In the genomic region with DNA sequence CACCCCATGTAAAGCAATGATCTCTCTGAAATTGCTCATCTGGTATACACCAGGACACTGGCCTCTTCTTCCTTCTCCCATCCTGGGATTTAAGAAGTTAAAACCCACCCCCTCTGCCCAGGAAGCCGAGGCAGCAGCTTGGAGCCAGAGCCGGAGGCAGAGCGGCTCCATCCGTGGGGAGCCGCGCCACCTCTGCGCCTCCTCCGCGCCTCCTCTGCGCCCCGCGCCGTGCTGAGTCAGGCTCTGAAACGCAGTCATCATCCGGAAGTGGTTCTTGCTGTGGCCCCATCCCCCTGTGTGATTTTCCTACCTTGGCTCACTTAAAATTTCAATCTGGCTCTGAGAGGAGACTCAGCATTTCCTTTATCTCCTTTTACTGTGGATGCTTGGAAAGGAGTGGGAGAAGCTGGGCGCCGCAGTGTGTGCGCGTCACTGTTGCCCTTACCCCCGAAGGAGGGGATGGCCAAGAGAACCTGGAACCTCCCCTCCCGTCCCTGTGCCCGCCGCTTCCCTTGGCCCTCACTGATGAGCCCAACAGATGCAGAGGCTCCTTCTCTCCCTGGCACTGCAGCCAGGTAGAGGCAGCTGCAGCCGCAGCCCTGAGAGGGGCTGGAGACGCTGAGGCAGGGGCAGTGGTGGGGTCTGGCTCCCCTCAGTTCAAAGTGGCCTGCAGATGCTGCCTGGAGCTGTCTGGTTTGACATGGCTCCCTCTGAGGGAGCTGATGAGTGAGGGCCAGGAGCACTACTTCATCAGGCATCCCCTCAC, we compare ENCODE assay signal across 12 cellular contexts. TPM values are rescaled to one million over a fixed set of nuclear protein-coding genes. Genes with fewer than 3 reads are reported as not detected.
DNase-seq lines count a peak whose midpoint lies in the region; ATAC-seq and TF ChIP-seq lines count a peak whose summit lies in the region.
"Had no signal": no experiment of that assay in that cellular context is flagged by ENCODE, and none has a peak within 500 bp of the region (broad histone marks: within the 10 kb centered on the region; RNA-seq: fewer than 3 reads in every experiment).

No MANE protein-coding gene starts in this region.

- ATAC-seq in Right ventricle myocardium inferior = no peak
- peak; percentile 57 for ATAC-seq in activated naive CD8-positive, alpha-beta T cell treated with anti-CD3 and anti-CD28 coated beads, Interleukin-2, amount 10 ng/mL, durations not matched to agents 7 days and 5 days (ENCODE audit: low read depth)
- ATAC-seq in aorta (ENCODE audit: low FRiP score) = no peak
- ATAC-seq in HG03159 (IDR thresholded peaks at IDR 0.05; ENCODE audit: unreplicated experiment) = no peak
- ATAC-seq in HG02678 (IDR thresholded peaks at IDR 0.05; ENCODE audit: unreplicated experiment) = no peak
- ATAC-seq: PC-3 had no signal

- POLR2A ChIA-PET in activated naive CD8-positive, alpha-beta T cell treated with anti-CD3 and anti-CD28 coated beads, Interleukin-2, amount 10 ng/mL, durations not matched to agents 7 days and 5 days (lab: Charles Lee) = interaction anchor here (1.2 kb wide), 1 partner anchor 18 kb away, joined by 3 read pairs; no protein-coding TSS in a partner anchor
- POLR2A ChIA-PET in Caco-2 (lab: Charles Lee) = no interaction called here

- WGBS in aorta, 2 donors = 56 to 59% methylated on average over 25 of the region's 25 CpGs

- no peak overlapping the region for H3K27ac Mint-ChIP-seq in activated naive CD8-positive, alpha-beta T cell treated with anti-CD3 and anti-CD28 coated beads, Interleukin-2, amount 10 ng/mL, durations not matched to agents 7 days and 5 days
- H3K27ac Mint-ChIP-seq in Caco-2 (ENCODE audit: unreplicated experiment) = no peak overlapping the region

- no peaks in the 10 kb centered on the region for H3K36me3 ChIP-seq in aorta (ENCODE audit: control insufficient read depth in 1 of 2, insufficient read depth in 2 of 2, low read length in 1 of 2)
- no peaks in the 10 kb centered on the region for H3K36me3 ChIP-seq in Caco-2 (ENCODE audit: control insufficient read depth, insufficient read depth, low read length)

- H3K4me3 Mint-ChIP-seq in activated naive CD8-positive, alpha-beta T cell treated with anti-CD3 and anti-CD28 coated beads, Interleukin-2, amount 10 ng/mL, durations not matched to agents 7 days and 5 days = peak overlapping the region; percentile 54
- no peak overlapping the region for H3K4me3 Mint-ChIP-seq in Caco-2 (ENCODE audit: unreplicated experiment)

- H3K9me3 ChIP-seq in aorta (ENCODE audit: control insufficient read depth, low read length) = no peaks in the 10 kb centered on the region
- H3K9me3 ChIP-seq in Caco-2 = no peaks in the 10 kb centered on the region

- H3K4me1 ChIP-seq in aorta (ENCODE audit: control insufficient read depth in 1 of 2, insufficient read depth in 2 of 2, low read length in 2 of 2) = no peaks in the 10 kb centered on the region
- peaks cover 16% of the 10 kb centered on the region for H3K4me1 ChIP-seq in Caco-2

- no peak overlapping the region for H3K27ac ChIP-seq in aorta (ENCODE audit: low read depth in 1 of 2, low read length in 2 of 2)

- no peaks in the 10 kb centered on the region for H3K27me3 Mint-ChIP-seq in activated naive CD8-positive, alpha-beta T cell treated with anti-CD3 and anti-CD28 coated beads, Interleukin-2, amount 10 ng/mL, durations not matched to agents 7 days and 5 days
- no peaks in the 10 kb centered on the region for H3K27me3 Mint-ChIP-seq in Caco-2 (ENCODE audit: insufficient read depth, unreplicated experiment)
- H3K27me3 Mint-ChIP-seq: naive B cell had no signal

- DNase-seq in Right ventricle myocardium inferior (ENCODE audit: missing footprints) = peak; percentile 17
- no peak for DNase-seq in cardiac septum (ENCODE audit: low spot score)
- DNase-seq in activated naive CD8-positive, alpha-beta T cell treated with anti-CD3 and anti-CD28 coated beads, Interleukin-2, amount 10 ng/mL, durations not matched to agents 7 days and 5 days = no peak
- DNase-seq in iris pigment epithelial cell (ENCODE audit: low read depth) = peak; percentile 32
- DNase-seq in aorta = peak; percentile 41 to 62
- DNase-seq in Caco-2 = no peak
- DNase-seq: erythroblast, naive B cell, PC-3 had no signal

- H3K4me3 ChIP-seq in aorta (ENCODE audit: low read length in 2 of 2) (no peak overlapping the region), Caco-2 (ENCODE audit: low read depth, low read length) (no peak overlapping the region)
- H3K4me3 ChIP-seq: smooth muscle cell had no signal

- intact Hi-C loops in Right ventricle myocardium inferior (cut with DNase I) = no loop called here
- intact Hi-C loops in cardiac septum (cut with DNase I) = no loop called here
- intact Hi-C loops in aorta (cut with DNase I) = no loop called here
- intact Hi-C loops in Caco-2 (cut with micrococcal nuclease; ENCODE audit: unreplicated experiment) = no loop called here

- H3K4me1 Mint-ChIP-seq in activated naive CD8-positive, alpha-beta T cell treated with anti-CD3 and anti-CD28 coated beads, Interleukin-2, amount 10 ng/mL, durations not matched to agents 7 days and 5 days = peaks cover 16% of the 10 kb centered on the region
- H3K4me1 Mint-ChIP-seq in Caco-2 (ENCODE audit: low read depth, unreplicated experiment) = peaks cover 7% of the 10 kb centered on the region

- CTCF ChIA-PET in Caco-2 (lab: Charles Lee) = no interaction called here

- no TSS peak for BruUV-seq in Caco-2 (replicated peaks; lab: Mats Ljungman, UMichigan)

- H3K27me3 ChIP-seq in aorta (ENCODE audit: control insufficient read depth in 1 of 2, insufficient read depth in 2 of 2, low read length in 1 of 2) (no peaks in the 10 kb centered on the region), Caco-2 (replicated peaks; ENCODE audit: control insufficient read depth, insufficient read depth, low read length) (no peaks in the 10 kb centered on the region)

- H3K36me3 Mint-ChIP-seq in activated naive CD8-positive, alpha-beta T cell treated with anti-CD3 and anti-CD28 coated beads, Interleukin-2, amount 10 ng/mL, durations not matched to agents 7 days and 5 days = peaks cover 7% of the 10 kb centered on the region
- H3K36me3 Mint-ChIP-seq in Caco-2 (ENCODE audit: insufficient read depth, unreplicated experiment) = peaks cover 8% of the 10 kb centered on the region

- TF ChIP-seq CTCF in Caco-2 (IDR thresholded peaks at IDR 0.05; ENCODE audit: insufficient read depth in 1 of 2, low read depth in 1 of 2, low read length in 1 of 2, severe bottlenecking in 1 of 2, unreplicated experiment in 1 of 2) = no peak

- H3K9me3 Mint-ChIP-seq in activated naive CD8-positive, alpha-beta T cell treated with anti-CD3 and anti-CD28 coated beads, Interleukin-2, amount 10 ng/mL, durations not matched to agents 7 days and 5 days = no peaks in the 10 kb centered on the region
- H3K9me3 Mint-ChIP-seq in Caco-2 (ENCODE audit: unreplicated experiment) = no peaks in the 10 kb centered on the region
- H3K9me3 Mint-ChIP-seq: naive B cell had no signal

RNA-seq across cellular contexts. Expression of gene NPHP4, which starts 15.3 kb away (rescaled TPM):
- 4.8 TPM for total RNA-seq in Right ventricle myocardium inferior
- 6.6 TPM for total RNA-seq in cardiac septum
- 10 to 100 TPM; 16.4 to 17.5 TPM for total RNA-seq in activated naive CD8-positive, alpha-beta T cell treated with anti-CD3 and anti-CD28 coated beads, Interleukin-2, amount 10 ng/mL, durations not matched to agents 7 days and 5 days
- total RNA-seq in aorta = 10 to 100 TPM in 1 of 2 donors, 1 to 10 TPM in 1; 7.8 to 15.1 TPM
- 1 to 10 TPM; 2.4 to 4.8 TPM for polyA plus RNA-seq in aorta
- 12.3 TPM in 2 replicates for total RNA-seq in Caco-2 (2022)

RNA-seq across cellular contexts. Expression of gene KCNAB2, which starts 38.2 kb away (rescaled TPM):
- total RNA-seq in Right ventricle myocardium inferior = 21.0 TPM
- total RNA-seq in cardiac septum = 19.3 TPM
- 100 to 1,000 TPM; 290 to 307 TPM for total RNA-seq in activated naive CD8-positive, alpha-beta T cell treated with anti-CD3 and anti-CD28 coated beads, Interleukin-2, amount 10 ng/mL, durations not matched to agents 7 days and 5 days
- 10 to 100 TPM; 17.1 to 36.2 TPM for total RNA-seq in aorta
- 1 to 10 TPM; 5.5 to 6.6 TPM for polyA plus RNA-seq in aorta
- total RNA-seq in Caco-2 (2022) = 9.6 and 11.0 TPM in 2 replicates

Comparison
In these comparisons a context has a peak if more than half of its experiments do, and no peak if none do; other contexts are left out.
1. DNase-seq: peak in Right ventricle myocardium inferior (single experiment), iris pigment epithelial cell (single experiment) and aorta (2 of 2); none in cardiac septum (single experiment), activated naive CD8-positive, alpha-beta T cell treated with anti-CD3 and anti-CD28 coated beads, Interleukin-2, amount 10 ng/mL, durations not matched to agents 7 days and 5 days (single experiment) and Caco-2 (0 of 2).
2. RNA of gene KCNAB2, which starts 38.2 kb away (total RNA-seq): 290 to 307 TPM in activated naive CD8-positive, alpha-beta T cell treated with anti-CD3 and anti-CD28 coated beads, Interleukin-2, amount 10 ng/mL, durations not matched to agents 7 days and 5 days; 17.1 to 36.2 TPM in aorta, 21.0 TPM in Right ventricle myocardium inferior (single experiment), 19.3 TPM in cardiac septum (single experiment) and 9.6 to 11.0 TPM in Caco-2; every median in the first group is over 4 times any median in the second.